ENCODE assay signal across 8 cellular contexts in the genomic region with DNA sequence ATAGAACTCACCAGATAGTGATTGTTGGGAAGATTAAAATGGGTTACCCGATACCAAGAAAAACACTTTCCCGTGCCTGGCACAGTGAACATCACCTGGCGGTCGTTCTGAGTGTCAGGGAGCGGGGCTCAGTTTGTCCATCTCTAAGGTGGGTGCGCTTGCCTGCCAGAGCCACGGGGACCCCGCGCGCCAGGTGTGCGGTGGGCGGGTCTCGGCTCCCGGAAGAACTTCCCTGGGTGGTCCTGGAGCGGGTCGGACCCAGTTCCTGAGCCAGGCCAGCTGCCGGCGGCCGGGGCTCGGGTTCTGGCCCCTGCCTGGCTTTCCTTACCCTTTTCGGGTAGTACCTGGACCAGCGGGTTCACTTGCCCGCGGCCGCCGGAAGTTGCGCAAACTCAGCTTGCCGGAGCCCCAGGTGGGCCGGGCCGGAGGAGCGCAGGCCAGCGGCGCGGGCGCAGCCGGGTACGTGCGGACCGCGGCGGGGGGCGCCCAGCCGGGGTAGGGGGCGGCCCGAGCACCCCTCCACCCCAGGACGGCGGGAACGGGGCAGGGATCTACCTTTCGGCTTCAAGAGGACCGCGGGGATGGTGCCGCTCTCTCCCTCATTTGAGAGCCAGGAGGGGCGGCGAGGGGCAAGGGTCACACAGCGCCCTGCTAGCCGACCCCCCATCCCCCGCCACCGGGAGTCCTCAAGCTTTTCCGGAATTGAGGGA. TPM values are rescaled to one million over a fixed set of nuclear protein-coding genes. Genes with fewer than 3 reads are reported as not detected.
A peak's percentile ranks its signal among the peaks of the same experiment; 100 is the strongest.
DNase-seq lines count a peak whose midpoint lies in the region; ATAC-seq and TF ChIP-seq lines count a peak whose summit lies in the region.

No MANE protein-coding gene starts in this region.

- CTCF ChIA-PET in CD8-positive, alpha-beta memory T cell (lab: Charles Lee): interaction anchor here (0.8 to 1.8 kb wide), 3 partner anchors 8 to 115 kb away, joined by 3 to 5 read pairs (median 5); a partner anchor contains a TSS

- H3K4me1 Mint-ChIP-seq in CD8-positive, alpha-beta memory T cell: peaks cover 42 to 64% (median 46%) of the 10 kb centered on the region in 3 donors
- peaks cover 27% of the 10 kb centered on the region for H3K4me1 Mint-ChIP-seq in nephron

- peak overlapping the region in 1 of 8 donors; percentile 42 for H3K27ac Mint-ChIP-seq in CD8-positive, alpha-beta memory T cell
- no peak overlapping the region for H3K27ac Mint-ChIP-seq in nephron

- ATAC-seq in HG02840 (IDR thresholded peaks at IDR 0.05; ENCODE audit: low FRiP score, unreplicated experiment): no peak

- no peaks in the 10 kb centered on the region for H3K9me3 Mint-ChIP-seq in CD8-positive, alpha-beta memory T cell
- peaks cover 4% of the 10 kb centered on the region for H3K9me3 Mint-ChIP-seq in nephron

- no peaks in the 10 kb centered on the region for H3K27me3 ChIP-seq in CD8-positive, alpha-beta memory T cell (ENCODE audit: insufficient read depth, low read length, poor library complexity, severe bottlenecking)
- no peaks in the 10 kb centered on the region for H3K27me3 ChIP-seq in endocrine pancreas (ENCODE audit: control insufficient read depth, insufficient read depth, low read length)

- H3K27me3 Mint-ChIP-seq in CD8-positive, alpha-beta memory T cell: no peaks in the 10 kb centered on the region
- H3K27me3 Mint-ChIP-seq in nephron (ENCODE audit: low read depth): peaks cover 67% of the 10 kb centered on the region

- H3K9me3 ChIP-seq in CD8-positive, alpha-beta memory T cell (ENCODE audit: low read length): no peaks in the 10 kb centered on the region
- no peaks in the 10 kb centered on the region for H3K9me3 ChIP-seq in endocrine pancreas (ENCODE audit: control insufficient read depth, low read length)

- H3K36me3 ChIP-seq in CD8-positive, alpha-beta memory T cell (ENCODE audit: insufficient read depth, low read length): no peaks in the 10 kb centered on the region
- H3K36me3 ChIP-seq in endocrine pancreas (ENCODE audit: control insufficient read depth, insufficient read depth, low read length): no peaks in the 10 kb centered on the region

- POLR2A ChIA-PET in CD8-positive, alpha-beta memory T cell (lab: Charles Lee): interaction anchor here (1.1 kb wide), 1 partner anchor 8 kb away, joined by 3 read pairs; a partner anchor contains a TSS

- DNase-seq in CD8-positive, alpha-beta memory T cell: peak in 3 of 5 donors; percentile 18 to 54 (median 20)
- DNase-seq in NCI-H526 treated with DMSO at 0.1 percent for 48 hours (lab: John Stamatoyannopoulos, UW) (peak; percentile 40), NCI-H1105 treated with DMSO at 0.1 percent for 48 hours (lab: John Stamatoyannopoulos, UW) (no peak), HCEC 1CT (no peak)
- no peak for DNase-seq in effector CD4-positive, alpha-beta T cell

- peaks cover 0 to 7% (median 0%) of the 10 kb centered on the region in 3 donors for H3K36me3 Mint-ChIP-seq in CD8-positive, alpha-beta memory T cell
- no peaks in the 10 kb centered on the region for H3K36me3 Mint-ChIP-seq in nephron (ENCODE audit: low read depth)

- peaks cover 49% of the 10 kb centered on the region for H3K4me1 ChIP-seq in CD8-positive, alpha-beta memory T cell (ENCODE audit: insufficient read depth, low read length)
- H3K4me1 ChIP-seq in endocrine pancreas (ENCODE audit: control insufficient read depth, insufficient read depth, low read length): no peaks in the 10 kb centered on the region

- no peak for TF ChIP-seq CTCF in nephron (IDR thresholded peaks at IDR 0.05; ENCODE audit: unreplicated experiment in 3 of 3)

- peak overlapping the region; percentile 36 for H3K9ac ChIP-seq in endocrine pancreas (ENCODE audit: control insufficient read depth, insufficient read depth, low read length)

- peak overlapping the region; percentile 12 for H3K4me3 ChIP-seq in CD8-positive, alpha-beta memory T cell (ENCODE audit: low read length)
- no peak overlapping the region for H3K4me3 ChIP-seq in endocrine pancreas (ENCODE audit: control insufficient read depth, insufficient read depth, low read length)

- peak overlapping the region in 6 of 7 donors; percentile 50 to 81 (median 58) for H3K4me3 Mint-ChIP-seq in CD8-positive, alpha-beta memory T cell
- H3K4me3 Mint-ChIP-seq in nephron: peak overlapping the region; percentile 75 to 77 (median 75)

- H3K27ac ChIP-seq in CD8-positive, alpha-beta memory T cell (ENCODE audit: low read depth, low read length): no peak overlapping the region

RNA-seq across cellular contexts. Expression of a gene that starts 7.5 kb away (rescaled TPM):
- total RNA-seq in CD8-positive, alpha-beta memory T cell: 10 to 100 TPM; 13.3 to 15.0 TPM
- polyA plus RNA-seq in CD8-positive, alpha-beta memory T cell: 14.9 TPM

Comparison
In these comparisons a context has a peak if more than half of its experiments do, and no peak if none do; other contexts are left out.
1. DNase-seq: peak in CD8-positive, alpha-beta memory T cell (3 of 5) and NCI-H526 treated with DMSO at 0.1 percent for 48 hours (single experiment); none in effector CD4-positive, alpha-beta T cell (single experiment), NCI-H1105 treated with DMSO at 0.1 percent for 48 hours (single experiment) and HCEC 1CT (single experiment).